ENCODE assay signal across 9 cellular contexts in the genomic region with DNA sequence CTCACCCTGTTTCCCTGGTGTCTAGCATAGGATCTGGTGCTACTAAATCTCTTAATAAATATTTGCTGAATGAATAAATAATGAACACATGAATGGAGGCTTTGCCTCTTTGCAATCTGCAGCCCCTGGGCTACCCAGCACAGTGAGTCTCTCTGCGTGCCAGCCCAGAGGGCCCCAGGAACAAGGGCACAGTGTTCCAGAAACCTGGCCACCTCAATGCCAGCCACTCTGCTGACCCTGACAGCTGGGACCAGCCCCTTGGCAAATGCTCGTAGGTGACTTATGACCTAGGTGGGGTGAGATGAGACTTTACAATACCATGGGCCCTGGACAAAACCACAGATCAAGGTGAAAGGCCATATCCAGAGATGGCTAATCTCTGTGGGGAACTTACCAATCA. TPM values are rescaled to one million over a fixed set of nuclear protein-coding genes. Genes with fewer than 3 reads are reported as not detected.
A peak's percentile ranks its signal among the peaks of the same experiment; 100 is the strongest.
DNase-seq lines count a peak whose midpoint lies in the region; ATAC-seq and TF ChIP-seq lines count a peak whose summit lies in the region.
"Had no signal": no experiment of that assay in that cellular context is flagged by ENCODE, and none has a peak within 500 bp of the region (broad histone marks: within the 10 kb centered on the region; RNA-seq: fewer than 3 reads in every experiment).

No MANE protein-coding gene starts in this region.

- H3K23ac ChIP-seq in mesenchymal stem cell (ENCODE audit: low read length in 2 of 2) = peak overlapping the region in 1 of 2 experiments; percentile 90

- peak overlapping the region; percentile 83 for H3K27ac ChIP-seq in cingulate gyrus (ENCODE audit: low read depth, low read length)
- H3K27ac ChIP-seq in mesenchymal stem cell (ENCODE audit: low read length, poor library complexity, severe bottlenecking) = peak overlapping the region; percentile 31
- peak overlapping the region; percentile 5 to 64 (median 42) for H3K27ac ChIP-seq in transverse colon

- H4K91ac ChIP-seq in mesenchymal stem cell (ENCODE audit: low read length) = peak overlapping the region; percentile 100

- no peak overlapping the region for H3K4me3 Mint-ChIP-seq in activated CD8-positive, alpha-beta memory T cell treated with anti-CD3 and anti-CD28 coated beads, Interleukin-2, amount 10 ng/mL, durations not matched to agents 7 days and 5 days

- TF ChIP-seq CTCF in transverse colon (IDR thresholded peaks at IDR 0.05) = no peak

- H3K9ac ChIP-seq in mesenchymal stem cell (ENCODE audit: low read length) = peak overlapping the region; percentile 58

- peaks cover 24% of the 10 kb centered on the region for H3K4me1 Mint-ChIP-seq in activated CD8-positive, alpha-beta memory T cell treated with anti-CD3 and anti-CD28 coated beads, Interleukin-2, amount 10 ng/mL, durations not matched to agents 7 days and 5 days

- peak overlapping the region; percentile 82 for H2BK15ac ChIP-seq in mesenchymal stem cell (ENCODE audit: low read depth, poor library complexity, severe bottlenecking)

- H3K4me1 ChIP-seq in mesenchymal stem cell (ENCODE audit: control insufficient read depth, insufficient read depth, low read depth, low read length) (peaks cover 13% of the 10 kb centered on the region), transverse colon (peaks cover 0 to 19% (median 9%) of the 10 kb centered on the region in 4 donors)

- H2BK12ac ChIP-seq in mesenchymal stem cell (ENCODE audit: low read length in 2 of 2) = peak overlapping the region; percentile 100

- no peaks in the 10 kb centered on the region for H3K27me3 Mint-ChIP-seq in activated CD8-positive, alpha-beta memory T cell treated with anti-CD3 and anti-CD28 coated beads, Interleukin-2, amount 10 ng/mL, durations not matched to agents 7 days and 5 days

- H2AFZ ChIP-seq in mesenchymal stem cell (ENCODE audit: low read depth, low read length) = peak overlapping the region; percentile 30

- H3K27ac Mint-ChIP-seq in activated CD8-positive, alpha-beta memory T cell treated with anti-CD3 and anti-CD28 coated beads, Interleukin-2, amount 10 ng/mL, durations not matched to agents 7 days and 5 days = peak overlapping the region; percentile 2

- no peak for TF ChIP-seq EP300 in transverse colon (IDR thresholded peaks at IDR 0.05; ENCODE audit: low read depth)

- H4K8ac ChIP-seq in mesenchymal stem cell (ENCODE audit: low read length) = peak overlapping the region; percentile 100

- DNase-seq in activated CD8-positive, alpha-beta memory T cell treated with anti-CD3 and anti-CD28 coated beads, Interleukin-2, amount 10 ng/mL, durations not matched to agents 7 days and 5 days = no peak
- no peak for DNase-seq in activated CD8-positive, alpha-beta memory T cell treated with anti-CD3 and anti-CD28 coated beads for 24 hours
- no peak for DNase-seq in mesenchymal stem cell
- DNase-seq in transverse colon = no peak
- no peak for DNase-seq in NCI-H1436 (lab: John Stamatoyannopoulos, UW)
- no peak for DNase-seq in stimulated activated CD4-positive, alpha-beta T cell treated with anti-CD3 and anti-CD28 coated beads, Interleukin-4, amount 100 ng/mL, for 4 hours
- DNase-seq in OCI-M2 (lab: John Stamatoyannopoulos, UW; ENCODE audit: unreplicated experiment) = no peak
- DNase-seq: activated CD8-positive, alpha-beta memory T cell treated with anti-CD3 and anti-CD28 coated beads, Interleukin-2, amount 50 U/mL, for 48 hours had no signal

- CTCF ChIA-PET in activated CD8-positive, alpha-beta memory T cell treated with anti-CD3 and anti-CD28 coated beads, Interleukin-2, amount 10 ng/mL, durations not matched to agents 7 days and 5 days (lab: Charles Lee) = interaction anchor here (1.0 kb wide), 1 partner anchor 206 kb away, joined by 3 read pairs; no protein-coding TSS in a partner anchor

- H3K4me3 ChIP-seq in mesenchymal stem cell (ENCODE audit: insufficient read depth in 1 of 2, low read depth in 1 of 2, low read length in 2 of 2) (peak overlapping the region in 1 of 2 experiments; percentile 21), transverse colon (no peak overlapping the region)

- peak overlapping the region in 1 of 2 experiments; percentile 94 for H3K14ac ChIP-seq in mesenchymal stem cell (ENCODE audit: low read length in 2 of 2)

- H3K4me2 ChIP-seq in mesenchymal stem cell (ENCODE audit: low read length, poor library complexity, severe bottlenecking) = no peak overlapping the region

- peak overlapping the region; percentile 98 to 100 for H3K4ac ChIP-seq in mesenchymal stem cell (ENCODE audit: low read depth in 1 of 2, low read length in 2 of 2)

- H3K9me3 Mint-ChIP-seq in activated CD8-positive, alpha-beta memory T cell treated with anti-CD3 and anti-CD28 coated beads, Interleukin-2, amount 10 ng/mL, durations not matched to agents 7 days and 5 days (ENCODE audit: low read depth) = no peaks in the 10 kb centered on the region

- peak overlapping the region; percentile 91 to 100 for H3K18ac ChIP-seq in mesenchymal stem cell (ENCODE audit: low read depth in 1 of 2, low read length in 2 of 2)

- peaks cover 24% of the 10 kb centered on the region for H3K36me3 Mint-ChIP-seq in activated CD8-positive, alpha-beta memory T cell treated with anti-CD3 and anti-CD28 coated beads, Interleukin-2, amount 10 ng/mL, durations not matched to agents 7 days and 5 days

- no peaks in the 10 kb centered on the region for H3K9me3 ChIP-seq in mesenchymal stem cell (ENCODE audit: control insufficient read depth, low read length)
- H3K9me3 ChIP-seq in transverse colon = no peaks in the 10 kb centered on the region

- peak overlapping the region; percentile 71 for H2AK5ac ChIP-seq in mesenchymal stem cell (ENCODE audit: low read length, severe bottlenecking)

- in situ Hi-C loops in transverse colon (cut with MboI; ENCODE audit: low pct_ligation_motif_present in 1 of 4, low pct_unique_long_range_greater_than_20kb in 1 of 4, low sequenced_read_pairs in 3 of 4) = no loop called here

- H2BK120ac ChIP-seq in mesenchymal stem cell (ENCODE audit: low read depth, low read length) = peak overlapping the region; percentile 100

- intact Hi-C loops in transverse colon (cut with DNase I; ENCODE audit: low total_unique reads) = no loop called here

- H3K27me3 ChIP-seq in mesenchymal stem cell (ENCODE audit: control insufficient read depth in 1 of 2, insufficient read depth in 1 of 2, low read length in 2 of 2) = no peaks in the 10 kb centered on the region
- no peaks in the 10 kb centered on the region for H3K27me3 ChIP-seq in transverse colon

- no peak for TF ChIP-seq POLR2A in transverse colon (IDR thresholded peaks at IDR 0.05)

- H3K36me3 ChIP-seq in mesenchymal stem cell (ENCODE audit: control insufficient read depth in 1 of 2, insufficient read depth in 2 of 2, low read depth in 1 of 2, low read length in 2 of 2) = peaks cover 57 to 71% of the 10 kb centered on the region in 2 experiments
- peaks cover 0 to 38% (median 19%) of the 10 kb centered on the region in 4 donors for H3K36me3 ChIP-seq in transverse colon

- no peak for ATAC-seq in activated CD8-positive, alpha-beta memory T cell treated with anti-CD3 and anti-CD28 coated beads, Interleukin-2, amount 10 ng/mL, durations not matched to agents 7 days and 5 days

- WGBS in mesenchymal stem cell = 72% methylated on average over 2 of the region's 2 CpGs
- WGBS in transverse colon (ENCODE audit: low coverage in 1 of 2), 2 donors = 71% methylated on average over 2 of the region's 2 CpGs; no CpG with 5 or more reads in 1 of the 2 donors

- peak overlapping the region; percentile 24 for H2BK5ac ChIP-seq in mesenchymal stem cell (ENCODE audit: low read depth, low read length, poor library complexity, severe bottlenecking)

- peaks cover 5% of the 10 kb centered on the region for H3K79me1 ChIP-seq in mesenchymal stem cell (replicated peaks; ENCODE audit: low read length, poor library complexity, severe bottlenecking)

RNA-seq across cellular contexts. Expression of a gene that starts 31.6 kb away (rescaled TPM):
- total RNA-seq in activated CD8-positive, alpha-beta memory T cell treated with anti-CD3 and anti-CD28 coated beads, Interleukin-2, amount 10 ng/mL, durations not matched to agents 7 days and 5 days = 10 to 100 TPM; 94.2 to 94.9 TPM
- polyA plus RNA-seq in mesenchymal stem cell (2013, experiment 1 of 2) = 145 TPM
- 148 TPM for polyA plus RNA-seq in mesenchymal stem cell (2013, experiment 2 of 2)
- 100 to 1,000 TPM in 1 of 4 donors, 10 to 100 TPM in 3; 22.4 to 139 (median 47.3) TPM for total RNA-seq in transverse colon

RNA-seq across cellular contexts. Expression of a gene that starts 32.0 kb away (rescaled TPM):
- 10 to 100 TPM; 18.3 to 24.3 TPM for total RNA-seq in activated CD8-positive, alpha-beta memory T cell treated with anti-CD3 and anti-CD28 coated beads, Interleukin-2, amount 10 ng/mL, durations not matched to agents 7 days and 5 days
- 30.6 TPM for polyA plus RNA-seq in mesenchymal stem cell (2013, experiment 1 of 2)
- polyA plus RNA-seq in mesenchymal stem cell (2013, experiment 2 of 2) = 33.0 TPM
- 10 to 100 TPM in 3 of 4 donors, not detected in 1; 13.8 to 20.2 (median 19.1) TPM for total RNA-seq in transverse colon

RNA-seq across cellular contexts. Expression of a gene that starts 39.3 kb away (rescaled TPM):
- total RNA-seq in activated CD8-positive, alpha-beta memory T cell treated with anti-CD3 and anti-CD28 coated beads, Interleukin-2, amount 10 ng/mL, durations not matched to agents 7 days and 5 days = 10 to 100 TPM; 84.4 to 90.2 TPM
- polyA plus RNA-seq in mesenchymal stem cell (2013, experiment 1 of 2) = 43.5 TPM
- polyA plus RNA-seq in mesenchymal stem cell (2013, experiment 2 of 2) = 43.8 TPM
- 10 to 100 TPM; 46.8 to 69.4 (median 62.2) TPM for total RNA-seq in transverse colon

Comparison
In these comparisons a context has a peak if more than half of its experiments do, and no peak if none do; other contexts are left out.
1. H3K27ac ChIP-seq: peak in every context shown above with its lines; median percentile 83 in cingulate gyrus; 42 in transverse colon; 31 in mesenchymal stem cell.